In the genomic region with DNA sequence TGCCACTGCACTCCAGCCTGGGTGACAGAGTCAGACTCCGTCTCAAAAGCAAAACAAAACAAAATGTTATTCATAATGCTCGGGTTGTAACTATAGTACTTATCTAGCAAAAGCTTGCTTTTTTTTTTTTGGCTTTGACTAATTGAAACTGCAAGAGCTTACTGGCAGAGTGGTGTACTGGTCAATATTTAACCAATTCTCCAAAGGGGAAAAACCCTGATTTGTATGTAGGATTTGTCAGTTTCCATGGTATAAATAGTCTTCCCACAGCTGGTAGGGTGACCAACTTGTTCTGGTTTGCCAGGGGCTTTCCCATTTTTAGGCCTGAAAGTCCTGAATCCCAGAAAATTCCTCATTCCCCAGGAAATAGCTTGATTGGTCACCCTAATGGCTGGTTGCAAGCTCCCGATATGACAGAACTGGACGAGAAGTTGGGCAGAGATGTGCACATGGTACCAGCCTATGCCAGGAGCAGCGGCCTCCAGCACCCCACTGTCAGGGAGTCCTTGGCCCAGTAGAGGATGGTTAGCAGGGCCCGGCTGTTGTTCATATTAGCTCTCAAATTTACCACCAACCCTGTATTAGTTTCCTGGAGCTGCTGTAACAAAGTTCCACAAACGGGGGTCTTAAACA, we compare ENCODE assay signal across 20 cellular contexts. TPM values are rescaled to one million over a fixed set of nuclear protein-coding genes. Genes with fewer than 3 reads are reported as not detected.
DNase-seq lines count a peak whose midpoint lies in the region; ATAC-seq and TF ChIP-seq lines count a peak whose summit lies in the region.
"Had no signal": no experiment of that assay in that cellular context is flagged by ENCODE, and none has a peak within 500 bp of the region (broad histone marks: within the 10 kb centered on the region; RNA-seq: fewer than 3 reads in every experiment).

No MANE protein-coding gene starts in this region.

- no peak overlapping the region for H3K4me2 ChIP-seq in mesenchymal stem cell (ENCODE audit: low read length, poor library complexity, severe bottlenecking)

- H4K91ac ChIP-seq in mesenchymal stem cell (ENCODE audit: low read length): no peak overlapping the region

- 92% methylated on average over 5 of the region's 7 CpGs for WGBS in mesenchymal stem cell

- H2AFZ ChIP-seq in mesenchymal stem cell (ENCODE audit: low read depth, low read length): no peak overlapping the region

- peak overlapping the region in 1 of 2 donors; percentile 38 for H3K4me3 ChIP-seq in duodenal mucosa (ENCODE audit: low read depth in 1 of 2, low read length in 2 of 2)
- no peak overlapping the region for H3K4me3 ChIP-seq in mesenchymal stem cell (ENCODE audit: insufficient read depth in 1 of 2, low read depth in 1 of 2, low read length in 2 of 2)
- H3K4me3 ChIP-seq in BE2C (ENCODE audit: low read depth, low read length): no peak overlapping the region
- H3K4me3 ChIP-seq: right atrium auricular region, thyroid gland had no signal

- H2AK5ac ChIP-seq in mesenchymal stem cell (ENCODE audit: low read length, severe bottlenecking): peak overlapping the region; percentile 98

- ATAC-seq in GM18511 (IDR thresholded peaks at IDR 0.05; ENCODE audit: unreplicated experiment) (peak; percentile 83), HG02763 (IDR thresholded peaks at IDR 0.05; ENCODE audit: unreplicated experiment) (peak; percentile 68), GM19455 (IDR thresholded peaks at IDR 0.05; ENCODE audit: unreplicated experiment) (no peak)
- ATAC-seq: activated CD8-positive, alpha-beta memory T cell treated with anti-CD3 and anti-CD28 coated beads, Interleukin-2, amount 10 ng/mL, durations not matched to agents 7 days and 5 days; T-cell had no signal

- no peak overlapping the region for H2BK120ac ChIP-seq in mesenchymal stem cell (ENCODE audit: low read depth, low read length)

- H3K36me3 ChIP-seq in duodenal mucosa (ENCODE audit: control insufficient read depth in 1 of 2, insufficient read depth in 2 of 2, low read length in 2 of 2) (no peaks in the 10 kb centered on the region), mesenchymal stem cell (ENCODE audit: control insufficient read depth in 1 of 2, insufficient read depth in 2 of 2, low read depth in 1 of 2, low read length in 2 of 2) (no peaks in the 10 kb centered on the region), BE2C (no peaks in the 10 kb centered on the region)
- H3K36me3 ChIP-seq: right atrium auricular region, thyroid gland had no signal

- no peak overlapping the region for H4K8ac ChIP-seq in mesenchymal stem cell (ENCODE audit: low read length)

- H3K14ac ChIP-seq in mesenchymal stem cell (ENCODE audit: low read length in 2 of 2): no peak overlapping the region

- DNase-seq in mesenchymal stem cell: no peak
- DNase-seq in GM10266 (ENCODE audit: extremely low spot score): no peak
- DNase-seq in substantia nigra (lab: John Stamatoyannopoulos, UW): no peak
- DNase-seq in BE2C: no peak
- DNase-seq: activated CD4-positive, CD25-positive, alpha-beta regulatory T cell; activated CD8-positive, alpha-beta memory T cell treated with anti-CD3 and anti-CD28 coated beads, Interleukin-2, amount 10 ng/mL, durations not matched to agents 7 days and 5 days; GF-D8; hippocampal formation; mammary epithelial cell; NCI-H82; nephron progenitor cell; stimulated activated CD4-positive, alpha-beta T cell treated with anti-CD3 and anti-CD28 coated beads, Interleukin-2, amount 100 ng/mL, for 24 hours; T-cell; thyroid gland had no signal

- H3K4me1 ChIP-seq in duodenal mucosa (ENCODE audit: control insufficient read depth in 1 of 2, insufficient read depth in 2 of 2, low read length in 2 of 2): peaks cover 19 to 25% of the 10 kb centered on the region in 2 donors
- peaks cover 8% of the 10 kb centered on the region for H3K4me1 ChIP-seq in mesenchymal stem cell (ENCODE audit: control insufficient read depth, insufficient read depth, low read depth, low read length)
- no peaks in the 10 kb centered on the region for H3K4me1 ChIP-seq in BE2C
- H3K4me1 ChIP-seq: right atrium auricular region had no signal

- H3K9me3 ChIP-seq in duodenal mucosa (ENCODE audit: control insufficient read depth in 1 of 2, low read length in 2 of 2): no peaks in the 10 kb centered on the region
- no peaks in the 10 kb centered on the region for H3K9me3 ChIP-seq in mesenchymal stem cell (ENCODE audit: control insufficient read depth, low read length)
- no peaks in the 10 kb centered on the region for H3K9me3 ChIP-seq in BE2C
- H3K9me3 ChIP-seq: right atrium auricular region, thyroid gland had no signal

- H3K27ac ChIP-seq in duodenal mucosa (ENCODE audit: low read depth, low read length) (peak overlapping the region; percentile 36), mesenchymal stem cell (ENCODE audit: low read length, poor library complexity, severe bottlenecking) (peak overlapping the region; percentile 92), substantia nigra (ENCODE audit: low read depth, low read length, poor library complexity, severe bottlenecking) (no peak overlapping the region)
- H3K27ac ChIP-seq: right atrium auricular region, RWPE1, thyroid gland had no signal

- H3K23ac ChIP-seq in mesenchymal stem cell (ENCODE audit: low read length in 2 of 2): no peak overlapping the region

- H3K9ac ChIP-seq in duodenal mucosa (ENCODE audit: low read depth in 1 of 2, low read length in 2 of 2) (no peak overlapping the region), mesenchymal stem cell (ENCODE audit: low read length) (no peak overlapping the region)

- H3K18ac ChIP-seq in mesenchymal stem cell (ENCODE audit: low read depth in 1 of 2, low read length in 2 of 2): no peak overlapping the region

- H3K79me1 ChIP-seq in mesenchymal stem cell (replicated peaks; ENCODE audit: low read length, poor library complexity, severe bottlenecking): no peaks in the 10 kb centered on the region

- H2BK12ac ChIP-seq in mesenchymal stem cell (ENCODE audit: low read length in 2 of 2): no peak overlapping the region

- no peaks in the 10 kb centered on the region for H3K27me3 ChIP-seq in duodenal mucosa (ENCODE audit: control insufficient read depth in 1 of 2, insufficient read depth in 2 of 2, low read length in 2 of 2)
- H3K27me3 ChIP-seq in mesenchymal stem cell (ENCODE audit: control insufficient read depth in 1 of 2, insufficient read depth in 1 of 2, low read length in 2 of 2): no peaks in the 10 kb centered on the region
- H3K27me3 ChIP-seq in BE2C: no peaks in the 10 kb centered on the region
- H3K27me3 ChIP-seq: right atrium auricular region, thyroid gland had no signal

- no peak overlapping the region for H2BK15ac ChIP-seq in mesenchymal stem cell (ENCODE audit: low read depth, poor library complexity, severe bottlenecking)

- H2BK5ac ChIP-seq in mesenchymal stem cell (ENCODE audit: low read depth, low read length, poor library complexity, severe bottlenecking): no peak overlapping the region

- TF ChIP-seq CTCF in GM10266 (IDR thresholded peaks at IDR 0.05; ENCODE audit: control insufficient read depth, insufficient read depth, low read depth, missing control alignments) (no peak), BE2C (IDR thresholded peaks at IDR 0.05; ENCODE audit: low read depth, low read length) (no peak)

- H3K4ac ChIP-seq in mesenchymal stem cell (ENCODE audit: low read depth in 1 of 2, low read length in 2 of 2): no peak overlapping the region

RNA-seq across cellular contexts. Expression of a gene that starts 58.0 kb away (rescaled TPM):
- 21.5 TPM for polyA plus RNA-seq in mesenchymal stem cell (2013, experiment 1 of 2)
- 20.3 TPM for polyA plus RNA-seq in mesenchymal stem cell (2013, experiment 2 of 2)
- 11.0 TPM for polyA plus RNA-seq in BE2C (2012; ENCODE audit: insufficient read depth, insufficient read length, low read depth)
